8 cellular contexts compared by ENCODE assay signal in the genomic region with DNA sequence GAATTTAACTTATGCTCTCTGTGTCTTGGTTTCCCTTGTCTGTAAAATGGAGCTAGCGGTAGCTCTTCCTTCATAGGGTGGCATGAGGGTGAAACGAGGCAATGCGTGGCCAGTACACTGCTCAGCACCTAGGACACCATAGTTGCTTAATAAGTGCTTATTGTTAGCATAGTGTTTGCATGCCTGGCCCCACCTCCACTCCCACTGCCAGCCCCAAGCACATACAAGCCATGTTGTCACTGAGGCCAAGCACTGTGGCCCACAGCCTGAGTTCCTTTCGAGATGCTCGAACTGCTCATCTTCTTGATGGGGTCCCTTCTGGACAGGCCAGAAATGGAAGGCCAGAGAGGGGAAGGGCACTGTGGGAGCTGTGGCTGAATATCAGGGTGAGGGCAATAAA. TPM values are rescaled to one million over a fixed set of nuclear protein-coding genes. Genes with fewer than 3 reads are reported as not detected.
DNase-seq lines count a peak whose midpoint lies in the region; ATAC-seq and TF ChIP-seq lines count a peak whose summit lies in the region.

No MANE protein-coding gene starts in this region.

- no peak for DNase-seq in right atrium auricular region (ENCODE audit: low spot score)
- DNase-seq in cardiac septum (ENCODE audit: low spot score), result no peak
- DNase-seq in activated naive CD8-positive, alpha-beta T cell treated with anti-CD3 and anti-CD28 coated beads for 36 hours, result no peak
- DNase-seq in right lobe of liver, result no peak
- no peak for DNase-seq in HK-2 (ENCODE audit: unreplicated experiment)
- no peak for DNase-seq in NCI-H128 (lab: John Stamatoyannopoulos, UW; ENCODE audit: unreplicated experiment)

- no peaks in the 10 kb centered on the region for H3K27me3 Mint-ChIP-seq in activated naive CD8-positive, alpha-beta T cell treated with anti-CD3 and anti-CD28 coated beads for 36 hours

- no peaks in the 10 kb centered on the region for H3K9me3 Mint-ChIP-seq in activated naive CD8-positive, alpha-beta T cell treated with anti-CD3 and anti-CD28 coated beads for 36 hours

- WGBS in right lobe of liver (ENCODE audit: insufficient coverage, low coverage, low lambda C conversion rate, missing lambda C conversion rate), result 11% methylated on average over 3 of the region's 5 CpGs
- WGBS in urinary bladder, result 54% methylated on average over 5 of the region's 5 CpGs

- H3K9me3 ChIP-seq in right atrium auricular region (no peaks in the 10 kb centered on the region), right lobe of liver (no peaks in the 10 kb centered on the region)

- peaks cover 0 to 14% of the 10 kb centered on the region in 2 donors for H3K4me1 ChIP-seq in right atrium auricular region
- peaks cover 0 to 8% (median 3%) of the 10 kb centered on the region in 4 donors for H3K4me1 ChIP-seq in right lobe of liver
- H3K4me1 ChIP-seq in urinary bladder (ENCODE audit: insufficient read depth), result no peaks in the 10 kb centered on the region

- H3K4me3 Mint-ChIP-seq in activated naive CD8-positive, alpha-beta T cell treated with anti-CD3 and anti-CD28 coated beads for 36 hours, result peak overlapping the region; percentile 89

- ATAC-seq in right lobe of liver, result peak in 3 of 4 donors; percentile 5 to 40 (median 15)
- ATAC-seq in GM21717 (IDR thresholded peaks at IDR 0.05; ENCODE audit: unreplicated experiment), result no peak

- TF ChIP-seq CTCF in right atrium auricular region (IDR thresholded peaks at IDR 0.05), result no peak
- TF ChIP-seq CTCF in right lobe of liver (IDR thresholded peaks at IDR 0.05), result no peak

- H3K27me3 ChIP-seq in right atrium auricular region (no peaks in the 10 kb centered on the region), right lobe of liver (no peaks in the 10 kb centered on the region)

- H3K36me3 Mint-ChIP-seq in activated naive CD8-positive, alpha-beta T cell treated with anti-CD3 and anti-CD28 coated beads for 36 hours, result peaks cover 13% of the 10 kb centered on the region

- no peak for TF ChIP-seq POLR2A in right lobe of liver (IDR thresholded peaks at IDR 0.05)

- H3K27ac Mint-ChIP-seq in activated naive CD8-positive, alpha-beta T cell treated with anti-CD3 and anti-CD28 coated beads for 36 hours, result peak overlapping the region; percentile 86

- H3K36me3 ChIP-seq in right atrium auricular region, result peaks cover 32% of the 10 kb centered on the region
- H3K36me3 ChIP-seq in right lobe of liver, result peaks cover 0 to 30% (median 1%) of the 10 kb centered on the region in 4 donors
- no peaks in the 10 kb centered on the region for H3K36me3 ChIP-seq in urinary bladder (ENCODE audit: insufficient read depth)

- intact Hi-C loops in cardiac septum (cut with DNase I), result loop anchor here (10.0 kb wide), 2 partner anchors 99 to 831 kb away; partner anchors contain the start of gene PWP1
- intact Hi-C loops in right lobe of liver (cut with DNase I), result no loop called here

- H3K4me3 ChIP-seq in right atrium auricular region (peak overlapping the region; percentile 67 to 85), right lobe of liver (peak overlapping the region; percentile 88 to 95 (median 93)), urinary bladder (ENCODE audit: low read depth, low read length) (peak overlapping the region; percentile 76)

- H3K27ac ChIP-seq in right atrium auricular region (no peak overlapping the region), right lobe of liver (no peak overlapping the region), urinary bladder (ENCODE audit: low read depth) (no peak overlapping the region)

- H3K4me1 Mint-ChIP-seq in activated naive CD8-positive, alpha-beta T cell treated with anti-CD3 and anti-CD28 coated beads for 36 hours, result peaks cover 28% of the 10 kb centered on the region

RNA-seq across cellular contexts. Expression of gene FICD, which starts 0.8 kb away (rescaled TPM):
- total RNA-seq in right atrium auricular region (1 to 10 TPM; 2.6 to 7.5 TPM), cardiac septum (3.8 TPM), right lobe of liver (1 to 10 TPM; 2.8 to 8.4 (median 5.6) TPM), urinary bladder (3.3 TPM)
- total RNA-seq in activated naive CD8-positive, alpha-beta T cell treated with anti-CD3 and anti-CD28 coated beads for 36 hours, result 1 to 10 TPM; 4.2 to 4.3 TPM
- 3.6 TPM for polyA plus RNA-seq in urinary bladder

RNA-seq across cellular contexts. Expression of gene SART3, which starts 45.1 kb away (rescaled TPM):
- total RNA-seq in right atrium auricular region, result 10 to 100 TPM; 33.4 to 44.4 TPM
- 29.2 TPM for total RNA-seq in cardiac septum
- total RNA-seq in activated naive CD8-positive, alpha-beta T cell treated with anti-CD3 and anti-CD28 coated beads for 36 hours, result 10 to 100 TPM; 78.7 to 80.9 TPM
- total RNA-seq in right lobe of liver, result 10 to 100 TPM; 13.2 to 28.4 (median 20.6) TPM
- total RNA-seq in urinary bladder, result 60.9 TPM
- polyA plus RNA-seq in urinary bladder, result 29.3 TPM

RNA-seq across cellular contexts. Expression of gene ISCU, which starts 46.5 kb away (rescaled TPM):
- 100 to 1,000 TPM; 421 to 433 TPM for total RNA-seq in right atrium auricular region
- 432 TPM for total RNA-seq in cardiac septum
- 10 to 100 TPM; 69.5 TPM for total RNA-seq in activated naive CD8-positive, alpha-beta T cell treated with anti-CD3 and anti-CD28 coated beads for 36 hours
- total RNA-seq in right lobe of liver, result 10 to 100 TPM; 36.7 to 81.8 (median 58.4) TPM
- total RNA-seq in urinary bladder, result 91.3 TPM
- 210 TPM for polyA plus RNA-seq in urinary bladder
